In genomic region chr19:30227071-30227621, GRCh38 we compare ENCODE assay signal across 8 cellular contexts.
A peak's percentile ranks its signal among the peaks of the same experiment; 100 is the strongest.
DNase-seq lines count a peak whose midpoint lies in the region; ATAC-seq and TF ChIP-seq lines count a peak whose summit lies in the region.

No MANE protein-coding gene starts in this region.

- no peaks in the 10 kb centered on the region for H3K9me1 ChIP-seq in IMR-90 (ENCODE audit: insufficient read depth, low read length)

- no peak overlapping the region for H3K18ac ChIP-seq in IMR-90 (ENCODE audit: low read depth, low read length)

- in situ Hi-C loops in IMR-90 (cut with MboI; ENCODE audit: low sequenced_read_pairs): no loop called here

- no peak overlapping the region for H3K9ac ChIP-seq in IMR-90 (ENCODE audit: low read depth, low read length)

- peaks cover 0 to 16% (median 4%) of the 10 kb centered on the region in 7 donors for H3K9me3 Mint-ChIP-seq in naive B cell

- POLR2A ChIA-PET in IMR-90 (lab: Charles Lee; ENCODE audit: unreplicated experiment): no interaction called here

- dilution Hi-C loops in IMR-90 (cut with HindIII; ENCODE audit: low sequenced_read_pairs, unreplicated experiment): no loop called here

- H3K27me3 Mint-ChIP-seq in naive B cell: peaks cover 52 to 72% (median 72%) of the 10 kb centered on the region in 3 donors

- H3K36me3 Mint-ChIP-seq in naive B cell: peaks cover 4 to 28% of the 10 kb centered on the region in 2 donors

- no peak overlapping the region for H2AK5ac ChIP-seq in IMR-90 (ENCODE audit: low read depth, low read length)

- TF ChIP-seq CTCF in IMR-90 (conservative IDR thresholded peaks at IDR 0.05; ENCODE audit: low read depth, low read length) (no peak), dorsolateral prefrontal cortex (IDR thresholded peaks at IDR 0.05 in 54 of 56, conservative IDR thresholded peaks at IDR 0.05 in 2 of 56; ENCODE audit: low read depth in 1 of 56, partially characterized antibody in 56 of 56) (no peak)

- peaks cover 4% of the 10 kb centered on the region; the same call in 1 of the 2 replicates for H3K4me1 ChIP-seq in IMR-90 (ENCODE audit: control insufficient read depth, insufficient read depth, low read length)

- BruUV-seq in IMR-90 (replicated peaks; lab: Mats Ljungman, UMichigan): no TSS peak

- TF ChIP-seq POLR2A in GM18505 (IDR thresholded peaks at IDR 0.05; ENCODE audit: borderline replicate concordance, extremely low read depth, insufficient read depth, insufficient read length): no peak
- no peak for TF ChIP-seq POLR2A in IMR-90 (IDR thresholded peaks at IDR 0.05; ENCODE audit: low read depth, low read length)

- no peak overlapping the region for H3K14ac ChIP-seq in IMR-90 (replicated peaks; ENCODE audit: low read depth, low read length)

- H2BK15ac ChIP-seq in IMR-90 (ENCODE audit: low read depth, low read length): no peak overlapping the region

- H4K20me1 ChIP-seq in IMR-90 (ENCODE audit: insufficient read depth, low read length): no peaks in the 10 kb centered on the region

- peak overlapping the region; percentile 66 for H2AFZ ChIP-seq in IMR-90 (replicated peaks; ENCODE audit: low read length, poor library complexity)

- peak overlapping the region; percentile 53 to 90 (median 84) for H3K4me3 Mint-ChIP-seq in naive B cell

- H3K4ac ChIP-seq in IMR-90 (ENCODE audit: low read depth, low read length): no peak overlapping the region

- no peak overlapping the region for H3K23ac ChIP-seq in IMR-90 (ENCODE audit: low read depth, low read length)

- H3K27ac ChIP-seq in IMR-90 (ENCODE audit: insufficient read depth, low read length): no peak overlapping the region
- peak overlapping the region in 58 of 59 donors; percentile 61 to 96 (median 90) for H3K27ac ChIP-seq in dorsolateral prefrontal cortex

- H3K4me3 ChIP-seq in IMR-90 (ENCODE audit: insufficient read depth, low read depth, low read length): peak overlapping the region; percentile 51
- peak overlapping the region; percentile 36 to 81 (median 64) for H3K4me3 ChIP-seq in dorsolateral prefrontal cortex

- H3K79me1 ChIP-seq in IMR-90 (ENCODE audit: low read depth in 1 of 2, low read length in 2 of 2): no peaks in the 10 kb centered on the region

- WGBS in IMR-90 (ENCODE audit: extremely low coverage in 2 of 2, insufficient read length in 1 of 2), 2 experiments: 0% methylated on average over 10 of the region's 32 CpGs; no CpG with 5 or more reads in 1 of the 2 experiments

- TF ChIP-seq RAD21 in IMR-90 (IDR thresholded peaks at IDR 0.05; ENCODE audit: low read length): no peak

- H2BK120ac ChIP-seq in IMR-90 (ENCODE audit: low read depth, low read length): no peak overlapping the region

- peak; percentile 32 for ATAC-seq in GM18505 (IDR thresholded peaks at IDR 0.05; ENCODE audit: unreplicated experiment)
- ATAC-seq in IMR-90 (ENCODE audit: low read depth): no peak; the same call in none of the 2 replicates
- ATAC-seq in naive B cell (ENCODE audit: low read depth in 2 of 2): no peak
- ATAC-seq in GM21447 (IDR thresholded peaks at IDR 0.05; ENCODE audit: unreplicated experiment): no peak
- no peak for ATAC-seq in HG02571 (IDR thresholded peaks at IDR 0.05; ENCODE audit: unreplicated experiment)

- no peak overlapping the region for H4K91ac ChIP-seq in IMR-90 (ENCODE audit: insufficient read depth, low read depth, low read length)

- intact Hi-C loops in IMR-90 (cut with micrococcal nuclease) (loop anchor here (10.0 kb wide), 2 partner anchors 282 to 418 kb away; partner anchors contain the start of gene URI1), dorsolateral prefrontal cortex (cut with DNase I) (loop anchor here (1.0 to 10.0 kb wide), 8 partner anchors 65 to 425 kb away; no protein-coding TSS in a partner anchor)

- H2BK20ac ChIP-seq in IMR-90 (ENCODE audit: low read depth, low read length): no peak overlapping the region

- CTCF ChIA-PET in IMR-90 (lab: Yijun Ruan, JAX): interaction anchor here (0.6 kb wide), 1 partner anchor 334 kb away, joined by 4 read pairs; no protein-coding TSS in a partner anchor

- H2AK9ac ChIP-seq in IMR-90 (replicated peaks; ENCODE audit: low read depth, low read length, poor library complexity): no peak overlapping the region

- no peak overlapping the region for H3K56ac ChIP-seq in IMR-90 (ENCODE audit: extremely low read depth, insufficient read depth, low read length)

- H3K27ac Mint-ChIP-seq in naive B cell: peak overlapping the region in 2 of 6 donors; percentile 6 to 95

- peaks cover 62% of the 10 kb centered on the region for H3K27me3 ChIP-seq in IMR-90 (ENCODE audit: control insufficient read depth, insufficient read depth, low read length)
- H3K27me3 ChIP-seq in dorsolateral prefrontal cortex: peaks cover 0 to 71% (median 39%) of the 10 kb centered on the region in 45 donors

- peaks cover 21 to 27% (median 26%) of the 10 kb centered on the region in 3 donors for H3K4me1 Mint-ChIP-seq in naive B cell

- peak overlapping the region; percentile 78 for H3K4me2 ChIP-seq in IMR-90 (ENCODE audit: low read depth, low read length)

- H2BK5ac ChIP-seq in IMR-90 (ENCODE audit: low read depth, low read length, poor library complexity, severe bottlenecking): no peak overlapping the region

- DNase-seq in IMR-90: no peak
- peak in 1 of 10 donors; percentile 19 for DNase-seq in dorsolateral prefrontal cortex
- no peak for DNase-seq in naive B cell
- no peak for DNase-seq in cortex of kidney (lab: John Stamatoyannopoulos, UW)
- no peak for DNase-seq in GM03348 (ENCODE audit: low spot score)

- no peak overlapping the region for H4K5ac ChIP-seq in IMR-90 (ENCODE audit: low read depth, low read length)

- no peak overlapping the region for H4K8ac ChIP-seq in IMR-90 (ENCODE audit: low read depth in 2 of 2, low read length in 2 of 2)

- no peaks in the 10 kb centered on the region for H3K36me3 ChIP-seq in IMR-90 (ENCODE audit: control insufficient read depth, insufficient read depth, low read length)

- H3K9me3 ChIP-seq in IMR-90 (ENCODE audit: control insufficient read depth, insufficient read depth, low read length): no peaks in the 10 kb centered on the region

TF ChIP-seq in IMR-90, 13 proteins besides CTCF, POLR2A, EP300 and RAD21:
- TF ChIP-seq MAFK (IDR thresholded peaks at IDR 0.05; ENCODE audit: low read depth, low read length) (no peak), MAZ (IDR thresholded peaks at IDR 0.05; ENCODE audit: borderline replicate concordance, low read depth, low read length) (no peak), RFX5 (IDR thresholded peaks at IDR 0.05; ENCODE audit: low read depth, low read length) (no peak)
